ENCODE assay signal across 8 cellular contexts in the genomic region with DNA sequence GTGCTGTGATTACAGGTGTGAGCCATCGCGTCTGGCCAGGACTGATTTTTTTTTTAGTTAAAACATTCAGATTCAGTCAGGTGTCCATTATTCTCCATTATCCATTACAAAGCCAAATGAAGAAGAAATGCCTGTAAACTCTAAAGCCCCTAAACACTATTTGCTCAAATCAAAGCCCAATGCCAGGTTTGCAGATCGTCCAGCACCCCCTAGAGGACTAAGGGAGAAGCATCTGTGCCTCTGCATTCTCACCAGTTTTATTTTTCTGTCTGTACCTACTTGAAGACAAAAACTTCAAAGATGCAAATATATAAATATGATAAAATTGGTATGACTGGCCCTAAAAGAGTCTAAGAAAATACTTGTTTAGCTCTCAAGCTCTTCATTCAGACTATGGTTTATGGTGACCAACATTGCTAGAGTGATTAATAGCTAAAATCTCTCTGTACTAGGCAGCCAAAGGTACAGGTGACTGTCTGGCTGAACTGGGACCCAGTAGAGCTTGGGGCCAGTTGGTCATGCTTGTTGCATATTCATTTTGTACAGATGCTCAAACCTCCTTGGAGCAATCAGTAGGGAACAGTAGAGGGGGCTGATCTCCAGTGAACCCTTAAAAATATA.
DNase-seq lines count a peak whose midpoint lies in the region; ATAC-seq and TF ChIP-seq lines count a peak whose summit lies in the region.

No MANE protein-coding gene starts in this region.

- peak overlapping the region in 1 of 3 experiments; percentile 96 for H3K27ac Mint-ChIP-seq in nephron

- H3K36me3 ChIP-seq in BE2C = peaks cover 7% of the 10 kb centered on the region

- H3K4me3 Mint-ChIP-seq in nephron = no peak overlapping the region

- no peaks in the 10 kb centered on the region for H3K27me3 ChIP-seq in BE2C

- H3K4me3 ChIP-seq in BE2C (ENCODE audit: low read depth, low read length) (no peak overlapping the region), choroid plexus epithelial cell (ENCODE audit: low read depth, low read length) (no peak overlapping the region)

- TF ChIP-seq CTCF in BE2C (IDR thresholded peaks at IDR 0.05; ENCODE audit: low read depth, low read length) (peak; percentile 96), GM12873 (IDR thresholded peaks at IDR 0.05; ENCODE audit: insufficient read depth, low read depth, low read length, missing control alignments) (peak; percentile 83), choroid plexus epithelial cell (conservative IDR thresholded peaks at IDR 0.05; ENCODE audit: low read depth, low read length) (peak; percentile 96), nephron (IDR thresholded peaks at IDR 0.05; ENCODE audit: unreplicated experiment in 3 of 3) (peak; percentile 67 to 76 (median 68))

- H3K9me3 Mint-ChIP-seq in nephron = no peaks in the 10 kb centered on the region

- H3K4me1 ChIP-seq in BE2C = peaks cover 53% of the 10 kb centered on the region

- no peak for ATAC-seq in HG03520 (IDR thresholded peaks at IDR 0.05; ENCODE audit: unreplicated experiment)

- H3K27me3 Mint-ChIP-seq in nephron (ENCODE audit: low read depth) = no peaks in the 10 kb centered on the region

- H3K9me3 ChIP-seq in BE2C = no peaks in the 10 kb centered on the region

- DNase-seq in BE2C (peak; percentile 57), NOMO-1 treated with DMSO at 0.1 percent for 48 hours (lab: John Stamatoyannopoulos, UW; ENCODE audit: unreplicated experiment) (peak; percentile 41), choroid plexus epithelial cell (ENCODE audit: low read depth) (peak; percentile 81), GOT3 (lab: John Stamatoyannopoulos, UW) (no peak), AG08396 (ENCODE audit: low spot score) (no peak)

- peaks cover 10% of the 10 kb centered on the region for H3K36me3 Mint-ChIP-seq in nephron (ENCODE audit: low read depth)

- H3K4me1 Mint-ChIP-seq in nephron = peaks cover 76% of the 10 kb centered on the region

Comparison
In these comparisons a context has a peak if more than half of its experiments do, and no peak if none do; other contexts are left out.
1. DNase-seq: peak in BE2C (single experiment), NOMO-1 treated with DMSO at 0.1 percent for 48 hours (single experiment) and choroid plexus epithelial cell (single experiment); none in GOT3 (single experiment) and AG08396 (single experiment).
2. Peak in every context shown above with its lines, with median percentiles within 50 percentile points of each other: CTCF ChIP-seq.